In the genomic region with DNA sequence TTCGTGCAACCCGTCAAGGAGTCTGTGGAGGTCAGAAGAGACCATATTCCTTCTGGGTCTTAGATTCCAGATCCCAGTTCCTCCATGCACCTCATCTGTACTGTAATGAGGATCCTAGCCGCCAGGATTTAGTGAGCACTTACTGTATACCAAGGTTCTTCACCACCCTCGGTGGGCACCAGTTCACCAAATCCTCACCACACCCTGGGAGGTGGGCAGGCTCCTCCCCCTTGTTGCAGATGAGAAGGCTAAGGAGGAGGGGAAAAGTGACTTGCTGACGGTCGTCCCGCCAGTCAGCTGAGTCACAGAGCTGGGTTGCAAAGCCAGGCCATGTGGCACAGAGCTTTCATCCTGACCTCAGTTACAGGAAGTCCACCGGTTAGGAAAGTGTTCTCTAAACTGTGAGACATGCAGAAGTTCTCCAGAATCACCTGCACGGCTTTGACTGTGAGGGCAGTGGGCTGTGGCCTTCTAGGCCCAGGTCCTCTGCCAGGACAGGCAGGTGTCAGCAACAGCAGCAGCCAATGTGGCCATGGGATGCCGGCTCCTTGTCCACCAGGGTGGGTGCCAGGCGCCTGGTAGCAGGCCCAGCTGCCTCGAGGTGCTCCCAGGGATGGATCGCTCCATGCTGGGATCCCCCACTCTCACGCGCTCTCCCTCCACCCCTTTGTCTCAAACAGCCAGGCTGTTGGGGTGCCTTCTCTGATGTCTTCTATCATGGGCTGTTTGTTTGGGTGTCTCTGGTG, we compare ENCODE assay signal across 8 cellular contexts.
DNase-seq lines count a peak whose midpoint lies in the region; ATAC-seq and TF ChIP-seq lines count a peak whose summit lies in the region.

No MANE protein-coding gene starts in this region.

- H3K4me3 ChIP-seq in HEK293 (ENCODE audit: low read depth, low read length): no peak overlapping the region
- H3K4me3 ChIP-seq in SJSA1: no peak overlapping the region
- H3K4me3 ChIP-seq in esophagus squamous epithelium: no peak overlapping the region

- DNase-seq in SJSA1 (ENCODE audit: low read depth in 1 of 2, low spot score in 2 of 2) (peak; percentile 73 to 87), esophagus squamous epithelium (lab: John Stamatoyannopoulos, UW) (no peak), NCI-H446 (lab: John Stamatoyannopoulos, UW) (no peak)
- peak; percentile 4 for DNase-seq in stimulated activated CD8-positive, alpha-beta memory T cell treated with anti-CD3 and anti-CD28 coated beads, Interleukin-7, amount 100 ng/mL, for 24 hours (ENCODE audit: low read depth)
- DNase-seq in stimulated activated naive CD4-positive, alpha-beta T cell (lab: John Stamatoyannopoulos, UW): no peak

- no peak for TF ChIP-seq POLR2A in esophagus squamous epithelium (IDR thresholded peaks at IDR 0.05)

- POLR2A ChIA-PET in HEK293 (lab: Yijun Ruan, JAX): no interaction called here

- no peaks in the 10 kb centered on the region for H3K27me3 ChIP-seq in SJSA1 (replicated peaks)
- no peaks in the 10 kb centered on the region for H3K27me3 ChIP-seq in esophagus squamous epithelium

- WGBS in esophagus squamous epithelium, 2 donors: 53 to 61% methylated on average over 10 to 14 of the region's 15 CpGs

- intact Hi-C loops in esophagus squamous epithelium (cut with DNase I): no loop called here

- H3K36me3 ChIP-seq in HEK293 (ENCODE audit: control insufficient read depth in 2 of 2, insufficient read depth in 1 of 2, low read length in 2 of 2) (no peaks in the 10 kb centered on the region), SJSA1 (no peaks in the 10 kb centered on the region), esophagus squamous epithelium (no peaks in the 10 kb centered on the region)

- H3K9me3 ChIP-seq in HEK293 (ENCODE audit: control insufficient read depth, insufficient read depth, low read depth, low read length) (no peaks in the 10 kb centered on the region), SJSA1 (replicated peaks) (no peaks in the 10 kb centered on the region), esophagus squamous epithelium (no peaks in the 10 kb centered on the region)

- H3K4me1 ChIP-seq in HEK293 (ENCODE audit: control insufficient read depth, insufficient read depth, low read length): no peaks in the 10 kb centered on the region
- H3K4me1 ChIP-seq in SJSA1 (replicated peaks): peaks cover 58% of the 10 kb centered on the region
- H3K4me1 ChIP-seq in esophagus squamous epithelium: peaks cover 40 to 87% (median 48%) of the 10 kb centered on the region in 3 donors

- no peak for TF ChIP-seq CTCF in HEK293 (tag by site-specific recombination; IDR thresholded peaks at IDR 0.05)
- TF ChIP-seq CTCF in esophagus squamous epithelium (IDR thresholded peaks at IDR 0.05): no peak

- H3K27ac ChIP-seq in HEK293 (ENCODE audit: extremely low read depth, low read depth, low read length): no peak overlapping the region
- H3K27ac ChIP-seq in SJSA1: peak overlapping the region; percentile 60
- peak overlapping the region in 3 of 4 donors; percentile 23 to 85 (median 76) for H3K27ac ChIP-seq in esophagus squamous epithelium

- ATAC-seq in GM19467 (IDR thresholded peaks at IDR 0.05; ENCODE audit: unreplicated experiment) (no peak), GM21390 (IDR thresholded peaks at IDR 0.05; ENCODE audit: unreplicated experiment) (no peak)

- CTCF ChIA-PET in HEK293 (lab: Yijun Ruan, JAX): interaction anchor here (0.6 to 1.5 kb wide), 6 partner anchors 20 to 182 kb away, joined by 3 to 5 read pairs (median 4); no protein-coding TSS in a partner anchor

TF ChIP-seq in HEK293, 187 proteins besides CTCF, POLR2A, EP300 and RAD21:
- TF ChIP-seq, protein P1, sequence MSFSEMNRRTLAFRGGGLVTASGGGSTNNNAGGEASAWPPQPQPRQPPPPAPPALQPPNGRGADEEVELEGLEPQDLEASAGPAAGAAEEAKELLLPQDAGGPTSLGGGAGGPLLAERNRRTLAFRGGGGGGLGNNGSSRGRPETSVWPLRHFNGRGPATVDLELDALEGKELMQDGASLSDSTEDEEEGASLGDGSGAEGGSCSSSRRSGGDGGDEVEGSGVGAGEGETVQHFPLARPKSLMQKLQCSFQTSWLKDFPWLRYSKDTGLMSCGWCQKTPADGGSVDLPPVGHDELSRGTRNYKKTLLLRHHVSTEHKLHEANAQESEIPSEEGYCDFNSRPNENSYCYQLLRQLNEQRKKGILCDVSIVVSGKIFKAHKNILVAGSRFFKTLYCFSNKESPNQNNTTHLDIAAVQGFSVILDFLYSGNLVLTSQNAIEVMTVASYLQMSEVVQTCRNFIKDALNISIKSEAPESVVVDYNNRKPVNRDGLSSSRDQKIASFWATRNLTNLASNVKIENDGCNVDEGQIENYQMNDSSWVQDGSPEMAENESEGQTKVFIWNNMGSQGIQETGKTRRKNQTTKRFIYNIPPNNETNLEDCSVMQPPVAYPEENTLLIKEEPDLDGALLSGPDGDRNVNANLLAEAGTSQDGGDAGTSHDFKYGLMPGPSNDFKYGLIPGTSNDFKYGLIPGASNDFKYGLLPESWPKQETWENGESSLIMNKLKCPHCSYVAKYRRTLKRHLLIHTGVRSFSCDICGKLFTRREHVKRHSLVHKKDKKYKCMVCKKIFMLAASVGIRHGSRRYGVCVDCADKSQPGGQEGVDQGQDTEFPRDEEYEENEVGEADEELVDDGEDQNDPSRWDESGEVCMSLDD (tag by site-specific recombination; IDR thresholded peaks at IDR 0.05): no peak
- TF ChIP-seq, protein P2, sequence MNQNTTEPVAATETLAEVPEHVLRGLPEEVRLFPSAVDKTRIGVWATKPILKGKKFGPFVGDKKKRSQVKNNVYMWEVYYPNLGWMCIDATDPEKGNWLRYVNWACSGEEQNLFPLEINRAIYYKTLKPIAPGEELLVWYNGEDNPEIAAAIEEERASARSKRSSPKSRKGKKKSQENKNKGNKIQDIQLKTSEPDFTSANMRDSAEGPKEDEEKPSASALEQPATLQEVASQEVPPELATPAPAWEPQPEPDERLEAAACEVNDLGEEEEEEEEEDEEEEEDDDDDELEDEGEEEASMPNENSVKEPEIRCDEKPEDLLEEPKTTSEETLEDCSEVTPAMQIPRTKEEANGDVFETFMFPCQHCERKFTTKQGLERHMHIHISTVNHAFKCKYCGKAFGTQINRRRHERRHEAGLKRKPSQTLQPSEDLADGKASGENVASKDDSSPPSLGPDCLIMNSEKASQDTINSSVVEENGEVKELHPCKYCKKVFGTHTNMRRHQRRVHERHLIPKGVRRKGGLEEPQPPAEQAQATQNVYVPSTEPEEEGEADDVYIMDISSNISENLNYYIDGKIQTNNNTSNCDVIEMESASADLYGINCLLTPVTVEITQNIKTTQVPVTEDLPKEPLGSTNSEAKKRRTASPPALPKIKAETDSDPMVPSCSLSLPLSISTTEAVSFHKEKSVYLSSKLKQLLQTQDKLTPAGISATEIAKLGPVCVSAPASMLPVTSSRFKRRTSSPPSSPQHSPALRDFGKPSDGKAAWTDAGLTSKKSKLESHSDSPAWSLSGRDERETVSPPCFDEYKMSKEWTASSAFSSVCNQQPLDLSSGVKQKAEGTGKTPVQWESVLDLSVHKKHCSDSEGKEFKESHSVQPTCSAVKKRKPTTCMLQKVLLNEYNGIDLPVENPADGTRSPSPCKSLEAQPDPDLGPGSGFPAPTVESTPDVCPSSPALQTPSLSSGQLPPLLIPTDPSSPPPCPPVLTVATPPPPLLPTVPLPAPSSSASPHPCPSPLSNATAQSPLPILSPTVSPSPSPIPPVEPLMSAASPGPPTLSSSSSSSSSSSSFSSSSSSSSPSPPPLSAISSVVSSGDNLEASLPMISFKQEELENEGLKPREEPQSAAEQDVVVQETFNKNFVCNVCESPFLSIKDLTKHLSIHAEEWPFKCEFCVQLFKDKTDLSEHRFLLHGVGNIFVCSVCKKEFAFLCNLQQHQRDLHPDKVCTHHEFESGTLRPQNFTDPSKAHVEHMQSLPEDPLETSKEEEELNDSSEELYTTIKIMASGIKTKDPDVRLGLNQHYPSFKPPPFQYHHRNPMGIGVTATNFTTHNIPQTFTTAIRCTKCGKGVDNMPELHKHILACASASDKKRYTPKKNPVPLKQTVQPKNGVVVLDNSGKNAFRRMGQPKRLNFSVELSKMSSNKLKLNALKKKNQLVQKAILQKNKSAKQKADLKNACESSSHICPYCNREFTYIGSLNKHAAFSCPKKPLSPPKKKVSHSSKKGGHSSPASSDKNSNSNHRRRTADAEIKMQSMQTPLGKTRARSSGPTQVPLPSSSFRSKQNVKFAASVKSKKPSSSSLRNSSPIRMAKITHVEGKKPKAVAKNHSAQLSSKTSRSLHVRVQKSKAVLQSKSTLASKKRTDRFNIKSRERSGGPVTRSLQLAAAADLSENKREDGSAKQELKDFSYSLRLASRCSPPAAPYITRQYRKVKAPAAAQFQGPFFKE (tag by site-specific recombination; IDR thresholded peaks at IDR 0.05; ENCODE audit: borderline replicate concordance): no peak
- TF ChIP-seq ZNF791 (tag by site-specific recombination; IDR thresholded peaks at IDR 0.05) (no peak), ZNF341 (tag by site-specific recombination; IDR thresholded peaks at IDR 0.05; ENCODE audit: low read depth) (no peak), ZNF2 (tag by site-specific recombination; IDR thresholded peaks at IDR 0.05) (no peak), ZNF664 (tag by site-specific recombination; IDR thresholded peaks at IDR 0.05) (peak; percentile 82), ZNF214 (tag by site-specific recombination; IDR thresholded peaks at IDR 0.05; ENCODE audit: borderline replicate concordance) (no peak), ZNF211 (tag by site-specific recombination; IDR thresholded peaks at IDR 0.05; ENCODE audit: low read depth) (no peak), SETDB1 (IDR thresholded peaks at IDR 0.05; ENCODE audit: insufficient read length, low read length) (no peak), GLIS1 (tag by site-specific recombination; IDR thresholded peaks at IDR 0.05) (peak; percentile 72), ZNF311 (tag by site-specific recombination; IDR thresholded peaks at IDR 0.05; ENCODE audit: borderline replicate concordance) (no peak), ZNF677 (tag by site-specific recombination; IDR thresholded peaks at IDR 0.05) (no peak)

Comparison
In these comparisons a context has a peak if more than half of its experiments do, and no peak if none do; other contexts are left out.
1. DNase-seq: peak in SJSA1 (2 of 2) and stimulated activated CD8-positive, alpha-beta memory T cell treated with anti-CD3 and anti-CD28 coated beads, Interleukin-7, amount 100 ng/mL, for 24 hours (single experiment); none in esophagus squamous epithelium (single experiment), stimulated activated naive CD4-positive, alpha-beta T cell (0 of 6) and NCI-H446 (0 of 2).